ENCODE assay signal across 30 cellular contexts in the genomic region with DNA sequence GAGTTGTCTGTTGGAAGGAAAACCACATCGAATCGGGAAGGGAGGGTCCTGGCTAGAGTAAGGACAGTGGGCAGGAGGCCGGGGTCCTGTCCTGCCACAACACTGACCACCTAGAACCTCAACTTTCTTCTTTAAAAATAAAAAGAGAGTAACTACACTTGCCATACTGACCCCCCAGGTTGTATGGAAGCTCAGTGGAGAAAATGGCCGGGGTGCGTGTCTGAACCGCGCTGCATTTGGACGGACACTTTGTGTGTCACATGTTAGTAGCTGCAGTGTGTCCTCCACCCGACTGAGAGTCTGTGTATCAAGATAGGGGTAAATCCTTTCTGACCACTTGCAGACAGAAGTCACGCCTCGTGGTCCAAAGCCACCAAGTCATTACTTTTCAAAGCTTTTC.
"Had no signal": no experiment of that assay in that cellular context is flagged by ENCODE, and none has a peak within 500 bp of the region (broad histone marks: within the 10 kb centered on the region; RNA-seq: fewer than 3 reads in every experiment).

No MANE protein-coding gene starts in this region.

- H3K27me3 ChIP-seq: ascending aorta, brain microvascular endothelial cell, dorsolateral prefrontal cortex had no signal

- H3K36me3 ChIP-seq: ascending aorta, brain microvascular endothelial cell had no signal

- H3K4me3 ChIP-seq: ascending aorta, coronary artery, dorsolateral prefrontal cortex had no signal

- H3K27me3 Mint-ChIP-seq: activated CD4-positive, alpha-beta T cell treated with anti-CD3 and anti-CD28 coated beads, Interleukin-2, amount 10 ng/mL, durations not matched to agents 24 days and 14 days; activated CD8-positive, alpha-beta memory T cell treated with anti-CD3 and anti-CD28 coated beads, Interleukin-2, amount 10 ng/mL, durations not matched to agents 7 days and 5 days; activated naive CD4-positive, alpha-beta T cell treated with anti-CD3 and anti-CD28 coated beads, Interleukin-2, amount 10 ng/mL, durations not matched to agents 7 days and 5 days; activated naive CD8-positive, alpha-beta T cell treated with anti-CD3 and anti-CD28 coated beads, Interleukin-2, amount 10 ng/mL, durations not matched to agents 7 days and 5 days; central memory CD8-positive, alpha-beta T cell; dendritic cell treated with granulocyte-macrophage colony-stimulating factor and Interleukin-4, amounts not matched to agents 40 ng/mL and 50 ng/mL, for 4 days; T-helper 17 cell had no signal

- ATAC-seq: activated CD4-positive, alpha-beta T cell treated with anti-CD3 and anti-CD28 coated beads for 36 hours; activated CD8-positive, alpha-beta memory T cell treated with anti-CD3 and anti-CD28 coated beads, Interleukin-2, amount 10 ng/mL, durations not matched to agents 7 days and 5 days; activated CD8-positive, alpha-beta T cell treated with anti-CD3 and anti-CD28 coated beads, Interleukin-2, amount 10 ng/mL, durations not matched to agents 7 days and 5 days; activated naive CD4-positive, alpha-beta T cell treated with anti-CD3 and anti-CD28 coated beads, Interleukin-2, amount 50 U/mL, for 72 hours; activated T-cell treated with anti-CD3 and anti-CD28 coated beads, Interleukin-2, amount 50 U/mL, for 72 hours; esophagus mucosa; T-helper 17 cell had no signal

- H3K4me1 Mint-ChIP-seq: activated B cell treated with CpG ODN at 0.5 μM for 24 hours; activated CD4-positive, alpha-beta T cell treated with anti-CD3 and anti-CD28 coated beads for 36 hours; activated CD4-positive, alpha-beta T cell treated with anti-CD3 and anti-CD28 coated beads, Interleukin-2, amount 10 ng/mL, durations not matched to agents 24 days and 14 days; activated CD8-positive, alpha-beta memory T cell treated with anti-CD3 and anti-CD28 coated beads, Interleukin-2, amount 10 ng/mL, durations not matched to agents 7 days and 5 days; activated naive CD4-positive, alpha-beta T cell treated with anti-CD3 and anti-CD28 coated beads, Interleukin-2, amount 10 ng/mL, durations not matched to agents 7 days and 5 days; activated naive CD8-positive, alpha-beta T cell treated with anti-CD3 and anti-CD28 coated beads, Interleukin-2, amount 10 ng/mL, durations not matched to agents 7 days and 5 days; central memory CD8-positive, alpha-beta T cell; T-helper 17 cell had no signal

- H3K36me3 Mint-ChIP-seq: activated CD4-positive, alpha-beta memory T cell treated with anti-CD3 and anti-CD28 coated beads for 36 hours; activated CD8-positive, alpha-beta memory T cell treated with anti-CD3 and anti-CD28 coated beads, Interleukin-2, amount 10 ng/mL, durations not matched to agents 7 days and 5 days; activated naive CD4-positive, alpha-beta T cell treated with anti-CD3 and anti-CD28 coated beads, Interleukin-2, amount 10 ng/mL, durations not matched to agents 7 days and 5 days; activated naive CD4-positive, alpha-beta T cell treated with anti-CD3 and anti-CD28 coated beads, Interleukin-2, amount 50 U/mL, for 72 hours; activated naive CD8-positive, alpha-beta T cell treated with anti-CD3 and anti-CD28 coated beads, Interleukin-2, amount 10 ng/mL, durations not matched to agents 7 days and 5 days had no signal

- H3K9me3 ChIP-seq: ascending aorta had no signal

- H3K27ac Mint-ChIP-seq: activated B cell treated with CpG ODN at 0.5 μM for 24 hours; activated CD4-positive, alpha-beta memory T cell treated with anti-CD3 and anti-CD28 coated beads for 36 hours; activated CD4-positive, alpha-beta T cell treated with anti-CD3 and anti-CD28 coated beads for 36 hours; activated CD4-positive, alpha-beta T cell treated with anti-CD3 and anti-CD28 coated beads, Interleukin-2, amount 10 ng/mL, durations not matched to agents 24 days and 14 days; activated CD8-positive, alpha-beta memory T cell treated with anti-CD3 and anti-CD28 coated beads, Interleukin-2, amount 10 ng/mL, durations not matched to agents 7 days and 5 days; activated CD8-positive, alpha-beta T cell treated with anti-CD3 and anti-CD28 coated beads, Interleukin-2, amount 10 ng/mL, durations not matched to agents 7 days and 5 days; activated naive CD4-positive, alpha-beta T cell treated with anti-CD3 and anti-CD28 coated beads, Interleukin-2, amount 10 ng/mL, durations not matched to agents 7 days and 5 days; activated naive CD4-positive, alpha-beta T cell treated with anti-CD3 and anti-CD28 coated beads, Interleukin-2, amount 50 U/mL, for 72 hours; activated naive CD8-positive, alpha-beta T cell treated with anti-CD3 and anti-CD28 coated beads, Interleukin-2, amount 10 ng/mL, durations not matched to agents 7 days and 5 days; activated T-cell treated with anti-CD3 and anti-CD28 coated beads, Interleukin-2, amount 50 U/mL, for 72 hours; dendritic cell treated with granulocyte-macrophage colony-stimulating factor and Interleukin-4, amounts not matched to agents 40 ng/mL and 50 ng/mL, for 4 days; endodermal cell; T-helper 17 cell; T-helper 2 cell treated with Interferon-gamma antibody and Interleukin-4, amounts not matched to agents 5 μg/mL and 100 μg/mL, for 36 hours had no signal

- H3K27ac ChIP-seq: ascending aorta, brain microvascular endothelial cell, coronary artery, dorsolateral prefrontal cortex, WERI-Rb-1 had no signal

- H3K4me1 ChIP-seq: ascending aorta had no signal

- DNase-seq: activated B cell treated with CpG ODN at 0.5 μM for 24 hours; activated CD4-positive, alpha-beta memory T cell treated with anti-CD3 and anti-CD28 coated beads for 36 hours; activated CD4-positive, alpha-beta T cell treated with anti-CD3 and anti-CD28 coated beads for 36 hours; activated CD4-positive, alpha-beta T cell treated with anti-CD3 and anti-CD28 coated beads, Interleukin-2, amount 10 ng/mL, durations not matched to agents 24 days and 14 days; activated CD4-positive, CD25-positive, alpha-beta regulatory T cell treated with anti-CD3 and anti-CD28 coated beads, Interleukin-2, amount 50 U/mL, for 72 hours; activated CD8-positive, alpha-beta memory T cell treated with anti-CD3 and anti-CD28 coated beads, Interleukin-2, amount 10 ng/mL, durations not matched to agents 7 days and 5 days; activated CD8-positive, alpha-beta memory T cell treated with anti-CD3 and anti-CD28 coated beads, Interleukin-2, amount 50 U/mL, for 4 hours; activated CD8-positive, alpha-beta T cell treated with anti-CD3 and anti-CD28 coated beads, Interleukin-2, amount 10 ng/mL, durations not matched to agents 7 days and 5 days; activated gamma-delta T cell; activated naive CD4-positive, alpha-beta T cell; activated naive CD4-positive, alpha-beta T cell treated with anti-CD3 and anti-CD28 coated beads, Interleukin-2, amount 10 ng/mL, durations not matched to agents 7 days and 5 days; activated naive CD8-positive, alpha-beta T cell treated with anti-CD3 and anti-CD28 coated beads, Interleukin-2, amount 10 ng/mL, durations not matched to agents 7 days and 5 days; activated T-cell treated with anti-CD3 and anti-CD28 coated beads, Interleukin-2, amount 50 U/mL, for 1 hour; activated T-cell treated with anti-CD3 and anti-CD28 coated beads, Interleukin-2, amount 50 U/mL, for 72 hours; brain microvascular endothelial cell; dorsolateral prefrontal cortex; effector memory CD4-positive, alpha-beta T cell; endodermal cell; foreskin fibroblast; T-helper 1 cell; T-helper 17 cell; T1000; WERI-Rb-1 had no signal

- H3K9me3 Mint-ChIP-seq: activated B cell treated with CpG ODN at 0.5 μM for 24 hours; activated CD4-positive, alpha-beta memory T cell treated with anti-CD3 and anti-CD28 coated beads for 36 hours; activated CD4-positive, alpha-beta T cell treated with anti-CD3 and anti-CD28 coated beads, Interleukin-2, amount 10 ng/mL, durations not matched to agents 24 days and 14 days; activated naive CD4-positive, alpha-beta T cell treated with anti-CD3 and anti-CD28 coated beads, Interleukin-2, amount 10 ng/mL, durations not matched to agents 7 days and 5 days; activated naive CD4-positive, alpha-beta T cell treated with anti-CD3 and anti-CD28 coated beads, Interleukin-2, amount 50 U/mL, for 72 hours; activated naive CD8-positive, alpha-beta T cell treated with anti-CD3 and anti-CD28 coated beads, Interleukin-2, amount 10 ng/mL, durations not matched to agents 7 days and 5 days; activated T-cell treated with anti-CD3 and anti-CD28 coated beads, Interleukin-2, amount 50 U/mL, for 72 hours; central memory CD8-positive, alpha-beta T cell; dendritic cell treated with granulocyte-macrophage colony-stimulating factor and Interleukin-4, amounts not matched to agents 40 ng/mL and 50 ng/mL, for 4 days; endodermal cell; T-helper 2 cell treated with Interferon-gamma antibody and Interleukin-4, amounts not matched to agents 5 μg/mL and 100 μg/mL, for 36 hours had no signal

- H3K4me3 Mint-ChIP-seq: activated B cell treated with CpG ODN at 0.5 μM for 24 hours; activated CD4-positive, alpha-beta memory T cell treated with anti-CD3 and anti-CD28 coated beads for 36 hours; activated CD4-positive, alpha-beta T cell treated with anti-CD3 and anti-CD28 coated beads for 36 hours; activated CD4-positive, alpha-beta T cell treated with anti-CD3 and anti-CD28 coated beads, Interleukin-2, amount 10 ng/mL, durations not matched to agents 24 days and 14 days; activated CD8-positive, alpha-beta memory T cell treated with anti-CD3 and anti-CD28 coated beads, Interleukin-2, amount 10 ng/mL, durations not matched to agents 7 days and 5 days; activated CD8-positive, alpha-beta T cell treated with anti-CD3 and anti-CD28 coated beads, Interleukin-2, amount 10 ng/mL, durations not matched to agents 7 days and 5 days; activated naive CD4-positive, alpha-beta T cell treated with anti-CD3 and anti-CD28 coated beads, Interleukin-2, amount 10 ng/mL, durations not matched to agents 7 days and 5 days; activated naive CD8-positive, alpha-beta T cell treated with anti-CD3 and anti-CD28 coated beads, Interleukin-2, amount 10 ng/mL, durations not matched to agents 7 days and 5 days; activated T-cell treated with anti-CD3 and anti-CD28 coated beads, Interleukin-2, amount 50 U/mL, for 72 hours; central memory CD8-positive, alpha-beta T cell; dendritic cell treated with granulocyte-macrophage colony-stimulating factor and Interleukin-4, amounts not matched to agents 40 ng/mL and 50 ng/mL, for 4 days; endodermal cell; T-helper 17 cell; T-helper 2 cell treated with Interferon-gamma antibody and Interleukin-4, amounts not matched to agents 5 μg/mL and 100 μg/mL, for 36 hours had no signal
